8 cellular contexts compared by ENCODE assay signal in the genomic region with DNA sequence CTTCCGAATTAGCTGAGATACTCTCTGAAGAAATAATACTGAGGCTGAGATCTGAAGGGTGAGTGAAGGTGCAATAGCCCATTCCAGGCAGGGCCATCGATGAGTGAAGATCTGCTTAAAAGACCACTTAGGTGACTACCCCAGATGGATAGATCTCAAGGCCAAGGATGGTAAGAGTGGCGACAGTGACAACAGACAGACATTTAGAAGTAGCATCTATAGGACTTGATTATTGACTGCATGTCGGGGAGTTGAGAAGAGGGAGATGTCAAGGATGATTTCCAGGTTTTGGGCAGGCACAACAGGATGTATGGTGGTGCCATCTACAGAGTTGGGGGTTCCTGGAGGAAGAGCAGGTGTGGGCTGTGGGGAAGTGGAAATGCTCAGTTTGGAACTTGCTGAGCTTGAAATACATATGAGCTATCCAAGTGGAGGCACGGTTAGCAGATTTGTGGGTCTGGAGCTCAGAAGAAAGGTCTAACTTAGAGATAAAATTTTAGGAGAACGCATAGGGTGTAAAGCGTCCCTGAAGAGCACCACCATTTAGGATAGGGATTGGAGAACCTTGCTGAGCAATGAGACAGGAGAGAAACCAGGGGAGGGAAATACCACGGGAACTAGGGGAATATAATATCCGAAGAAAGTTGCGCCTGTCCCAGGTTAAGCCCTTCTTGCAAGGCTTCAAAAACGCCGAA. TPM values are rescaled to one million over a fixed set of nuclear protein-coding genes. Genes with fewer than 3 reads are reported as not detected.
DNase-seq lines count a peak whose midpoint lies in the region; ATAC-seq and TF ChIP-seq lines count a peak whose summit lies in the region.

No MANE protein-coding gene starts in this region.

- H3K27me3 Mint-ChIP-seq in HFFc6 (ENCODE audit: insufficient read depth) (no peaks in the 10 kb centered on the region; the same call in 1 of the 2 replicates), endothelial cell (ENCODE audit: unreplicated experiment) (peaks cover 9% of the 10 kb centered on the region)

- H3K9me3 Mint-ChIP-seq in HFFc6 (no peaks in the 10 kb centered on the region), endothelial cell (ENCODE audit: unreplicated experiment) (no peaks in the 10 kb centered on the region)

- H3K9ac ChIP-seq in mucosa of rectum (ENCODE audit: low read depth in 1 of 2, low read length in 2 of 2): peak overlapping the region; percentile 90 to 99

- H3K9me3 ChIP-seq in mucosa of rectum (ENCODE audit: control insufficient read depth in 2 of 2, low read length in 2 of 2): no peaks in the 10 kb centered on the region

- peak overlapping the region; percentile 88 to 95 for H3K27ac ChIP-seq in mucosa of rectum (ENCODE audit: low read depth in 2 of 2, low read length in 2 of 2)

- H3K4me3 ChIP-seq in GM08714 (ENCODE audit: low read length) (peak overlapping the region; percentile 96), mucosa of rectum (ENCODE audit: low read length in 2 of 2) (peak overlapping the region; percentile 91 to 96)

- H3K4me3 Mint-ChIP-seq in HFFc6: peak overlapping the region; percentile 90
- H3K4me3 Mint-ChIP-seq in endothelial cell (ENCODE audit: unreplicated experiment): peak overlapping the region; percentile 90

- H3K27ac Mint-ChIP-seq in HFFc6: peak overlapping the region; percentile 100
- H3K27ac Mint-ChIP-seq in endothelial cell (ENCODE audit: unreplicated experiment): peak overlapping the region; percentile 97

- H3K36me3 ChIP-seq in mucosa of rectum (ENCODE audit: control insufficient read depth in 2 of 2, insufficient read depth in 2 of 2, low read length in 2 of 2): peaks cover 0 to 5% of the 10 kb centered on the region in 2 donors

- H3K36me3 Mint-ChIP-seq in HFFc6 (ENCODE audit: low read depth) (peaks cover 5% of the 10 kb centered on the region; the same call in 1 of the 2 replicates), endothelial cell (ENCODE audit: low read depth, unreplicated experiment) (peaks cover 9% of the 10 kb centered on the region)

- DNase-seq in HFFc6 (no peak), endothelial cell (ENCODE audit: low spot score) (no peak), DMS79 treated with DMSO at 0.1 percent for 48 hours (lab: John Stamatoyannopoulos, UW) (no peak)
- no peak for DNase-seq in activated CD4-positive, CD25-positive, alpha-beta regulatory T cell treated with anti-CD3 and anti-CD28 coated beads, Interleukin-2, amount 50 U/mL, for 72 hours

- H3K4me1 Mint-ChIP-seq in HFFc6 (ENCODE audit: low read depth) (peaks cover 37% of the 10 kb centered on the region), endothelial cell (ENCODE audit: unreplicated experiment) (peaks cover 20% of the 10 kb centered on the region)

- ATAC-seq in SK-N-SH treated with all-trans-retinoic acid at 6 μM for 48 hours (peak; percentile 74), GM19467 (IDR thresholded peaks at IDR 0.05; ENCODE audit: unreplicated experiment) (no peak)

- no peaks in the 10 kb centered on the region for H3K27me3 ChIP-seq in mucosa of rectum (ENCODE audit: control insufficient read depth in 2 of 2, insufficient read depth in 2 of 2, low read length in 2 of 2)

- peaks cover 9 to 12% of the 10 kb centered on the region in 2 donors for H3K4me1 ChIP-seq in mucosa of rectum (ENCODE audit: control insufficient read depth in 2 of 2, insufficient read depth in 2 of 2, low read length in 2 of 2)

- TF ChIP-seq CTCF in HFFc6 (IDR thresholded peaks at IDR 0.05) (no peak), endothelial cell (IDR thresholded peaks at IDR 0.05; ENCODE audit: unreplicated experiment) (no peak)

TF ChIP-seq in SK-N-SH treated with all-trans-retinoic acid at 6 μM for 48 hours, 23 proteins besides CTCF, POLR2A, EP300 and RAD21:
- TF ChIP-seq, protein P1, sequence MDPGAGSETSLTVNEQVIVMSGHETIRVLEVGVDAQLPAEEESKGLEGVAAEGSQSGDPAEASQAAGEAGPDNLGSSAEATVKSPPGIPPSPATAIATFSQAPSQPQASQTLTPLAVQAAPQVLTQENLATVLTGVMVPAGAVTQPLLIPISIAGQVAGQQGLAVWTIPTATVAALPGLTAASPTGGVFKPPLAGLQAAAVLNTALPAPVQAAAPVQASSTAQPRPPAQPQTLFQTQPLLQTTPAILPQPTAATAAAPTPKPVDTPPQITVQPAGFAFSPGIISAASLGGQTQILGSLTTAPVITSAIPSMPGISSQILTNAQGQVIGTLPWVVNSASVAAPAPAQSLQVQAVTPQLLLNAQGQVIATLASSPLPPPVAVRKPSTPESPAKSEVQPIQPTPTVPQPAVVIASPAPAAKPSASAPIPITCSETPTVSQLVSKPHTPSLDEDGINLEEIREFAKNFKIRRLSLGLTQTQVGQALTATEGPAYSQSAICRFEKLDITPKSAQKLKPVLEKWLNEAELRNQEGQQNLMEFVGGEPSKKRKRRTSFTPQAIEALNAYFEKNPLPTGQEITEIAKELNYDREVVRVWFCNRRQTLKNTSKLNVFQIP (CRISPR knock-in tag; IDR thresholded peaks at IDR 0.05; ENCODE audit: borderline replicate concordance, low read depth): no peak
- TF ChIP-seq, protein P2, sequence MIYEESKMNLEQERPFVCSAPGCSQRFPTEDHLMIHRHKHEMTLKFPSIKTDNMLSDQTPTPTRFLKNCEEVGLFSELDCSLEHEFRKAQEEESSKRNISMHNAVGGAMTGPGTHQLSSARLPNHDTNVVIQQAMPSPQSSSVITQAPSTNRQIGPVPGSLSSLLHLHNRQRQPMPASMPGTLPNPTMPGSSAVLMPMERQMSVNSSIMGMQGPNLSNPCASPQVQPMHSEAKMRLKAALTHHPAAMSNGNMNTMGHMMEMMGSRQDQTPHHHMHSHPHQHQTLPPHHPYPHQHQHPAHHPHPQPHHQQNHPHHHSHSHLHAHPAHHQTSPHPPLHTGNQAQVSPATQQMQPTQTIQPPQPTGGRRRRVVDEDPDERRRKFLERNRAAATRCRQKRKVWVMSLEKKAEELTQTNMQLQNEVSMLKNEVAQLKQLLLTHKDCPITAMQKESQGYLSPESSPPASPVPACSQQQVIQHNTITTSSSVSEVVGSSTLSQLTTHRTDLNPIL (CRISPR knock-in tag; IDR thresholded peaks at IDR 0.05; ENCODE audit: low read depth): no peak

RNA-seq across cellular contexts. Expression of a gene that starts 0.7 kb away (rescaled TPM):
- 10 to 100 TPM; 23.1 to 35.6 (median 32.5) TPM for total RNA-seq in HFFc6 (2021; fragmentation: NEBNext Ultra II Directional; extraction: Animal tissue kit (Norgen Biotek cat#: 25700))
- total RNA-seq in endothelial cell (ENCODE audit: unreplicated experiment): 27.4 TPM

RNA-seq across cellular contexts. Expression of a gene that starts 28.4 kb away (rescaled TPM):
- total RNA-seq in HFFc6 (2021; fragmentation: NEBNext Ultra II Directional; extraction: Animal tissue kit (Norgen Biotek cat#: 25700)): 10 to 100 TPM in 1 of 6 experiments, 1 to 10 TPM in 5; 3.1 to 11.4 (median 4.1) TPM
- total RNA-seq in endothelial cell (ENCODE audit: unreplicated experiment): 2.6 TPM

RNA-seq across cellular contexts. Expression of a gene that starts 29.3 kb away (rescaled TPM):
- total RNA-seq in HFFc6 (2021; fragmentation: NEBNext Ultra II Directional; extraction: Animal tissue kit (Norgen Biotek cat#: 25700)): under 1 TPM; 0.13 to 0.47 (median 0.24) TPM
- 0.92 TPM for total RNA-seq in endothelial cell (ENCODE audit: unreplicated experiment)

RNA-seq across cellular contexts. Expression of a gene that starts 46.5 kb away (rescaled TPM):
- not detected for total RNA-seq in HFFc6 (2021; fragmentation: NEBNext Ultra II Directional; extraction: Animal tissue kit (Norgen Biotek cat#: 25700))
- 0.67 TPM for total RNA-seq in endothelial cell (ENCODE audit: unreplicated experiment)
